Comparison of ENCODE assay signal across 8 cellular contexts in genomic region chr10:31926765-31927596, GRCh38. TPM values are rescaled to one million over a fixed set of nuclear protein-coding genes. Genes with fewer than 3 reads are reported as not detected.
DNase-seq lines count a peak whose midpoint lies in the region; ATAC-seq and TF ChIP-seq lines count a peak whose summit lies in the region.

No MANE protein-coding gene starts in this region.

- TF ChIP-seq CTCF in activated B cell treated with CpG ODN at 0.5 μM for 24 hours (IDR thresholded peaks at IDR 0.05) (no peak), hepatocyte (IDR thresholded peaks at IDR 0.05; ENCODE audit: poor library complexity) (no peak)

- peak overlapping the region; percentile 82 for H3K27ac Mint-ChIP-seq in activated B cell treated with CpG ODN at 0.5 μM for 24 hours
- H3K27ac Mint-ChIP-seq in stimulated activated effector memory CD8-positive, alpha-beta T cell treated with anti-CD3 and anti-CD28 coated beads, Interleukin-12 subunit alpha, Interleukin-12 subunit beta, amount 100 ng/mL, for 72 hours = peak overlapping the region; percentile 63

- H3K4me1 ChIP-seq in hepatocyte (ENCODE audit: insufficient read depth) = peaks cover 20% of the 10 kb centered on the region

- peaks cover 51% of the 10 kb centered on the region for H3K4me1 Mint-ChIP-seq in activated T-cell treated with anti-CD3 and anti-CD28 coated beads, Interleukin-2, amount 50 U/mL, for 4 hours (ENCODE audit: low read depth)
- H3K4me1 Mint-ChIP-seq in activated B cell treated with CpG ODN at 0.5 μM for 24 hours = peaks cover 53% of the 10 kb centered on the region
- H3K4me1 Mint-ChIP-seq in stimulated activated effector memory CD8-positive, alpha-beta T cell treated with anti-CD3 and anti-CD28 coated beads, Interleukin-12 subunit alpha, Interleukin-12 subunit beta, amount 100 ng/mL, for 72 hours = peaks cover 47% of the 10 kb centered on the region

- H3K9me3 ChIP-seq in hepatocyte (ENCODE audit: low read depth) = no peaks in the 10 kb centered on the region

- peaks cover 55% of the 10 kb centered on the region for H4K20me1 ChIP-seq in hepatocyte (ENCODE audit: insufficient read depth, poor library complexity, severe bottlenecking)

- H3K79me2 ChIP-seq in hepatocyte = peaks cover 61% of the 10 kb centered on the region

- H3K27ac ChIP-seq in hepatocyte = peak overlapping the region; percentile 99

- H3K9me2 ChIP-seq in hepatocyte (replicated peaks; ENCODE audit: insufficient read depth) = no peaks in the 10 kb centered on the region

- no peaks in the 10 kb centered on the region for H3K27me3 ChIP-seq in hepatocyte

- CTCF ChIA-PET in activated B cell treated with CpG ODN at 0.5 μM for 24 hours (lab: Charles Lee) = no interaction called here

- POLR2A ChIA-PET in activated B cell treated with CpG ODN at 0.5 μM for 24 hours (lab: Charles Lee) = interaction anchor here (0.8 to 1.2 kb wide), 2 partner anchors 14 to 65 kb away, joined by 3 to 4 read pairs; no protein-coding TSS in a partner anchor

- 16% methylated on average over 22 of the region's 22 CpGs for WGBS in hepatocyte (ENCODE audit: low lambda C conversion rate, missing lambda C conversion rate)

- H3K27me3 Mint-ChIP-seq in activated T-cell treated with anti-CD3 and anti-CD28 coated beads, Interleukin-2, amount 50 U/mL, for 4 hours (ENCODE audit: low read depth) = no peaks in the 10 kb centered on the region
- no peaks in the 10 kb centered on the region for H3K27me3 Mint-ChIP-seq in activated B cell treated with CpG ODN at 0.5 μM for 24 hours

- intact Hi-C loops in activated B cell treated with CpG ODN at 0.5 μM for 24 hours (cut with micrococcal nuclease) = loop anchor here (1.0 to 5.0 kb wide), 3 partner anchors 8 to 1580 kb away; partner anchors contain the start of genes CCDC7 and MTPAP

- peak overlapping the region; percentile 87 for H3K4me2 ChIP-seq in hepatocyte

- peak in 1 of 2 donors; percentile 4 for ATAC-seq in activated T-cell treated with anti-CD3 and anti-CD28 coated beads, Interleukin-2, amount 50 U/mL, for 4 hours
- ATAC-seq in activated B cell treated with CpG ODN at 0.5 μM for 24 hours (ENCODE audit: low read depth) (no peak), HG02970 (IDR thresholded peaks at IDR 0.05; ENCODE audit: low FRiP score, unreplicated experiment) (no peak), GM21737 (IDR thresholded peaks at IDR 0.05; ENCODE audit: unreplicated experiment) (no peak), HG02642 (IDR thresholded peaks at IDR 0.05; ENCODE audit: poor library complexity, unreplicated experiment) (no peak)
- no peak for ATAC-seq in stimulated activated effector memory CD8-positive, alpha-beta T cell treated with anti-CD3 and anti-CD28 coated beads, Interleukin-12 subunit alpha, Interleukin-12 subunit beta, amount 100 ng/mL, for 72 hours

- no peaks in the 10 kb centered on the region for H3K36me3 ChIP-seq in hepatocyte (replicated peaks; ENCODE audit: insufficient read depth, low read depth)

- peak overlapping the region; percentile 48 for H3K4me3 ChIP-seq in hepatocyte

- peaks cover 4% of the 10 kb centered on the region for H3K36me3 Mint-ChIP-seq in activated T-cell treated with anti-CD3 and anti-CD28 coated beads, Interleukin-2, amount 50 U/mL, for 4 hours (ENCODE audit: insufficient read depth)
- H3K36me3 Mint-ChIP-seq in activated B cell treated with CpG ODN at 0.5 μM for 24 hours (ENCODE audit: low read depth) = peaks cover 5% of the 10 kb centered on the region
- H3K36me3 Mint-ChIP-seq in stimulated activated effector memory CD8-positive, alpha-beta T cell treated with anti-CD3 and anti-CD28 coated beads, Interleukin-12 subunit alpha, Interleukin-12 subunit beta, amount 100 ng/mL, for 72 hours = no peaks in the 10 kb centered on the region

- peak overlapping the region; percentile 27 for H2AFZ ChIP-seq in hepatocyte

- no peak for DNase-seq in activated T-cell treated with anti-CD3 and anti-CD28 coated beads, Interleukin-2, amount 50 U/mL, for 4 hours
- DNase-seq in activated T-cell treated with anti-CD3 and anti-CD28 coated beads, Interleukin-2, amount 50 U/mL, for 1 hour = no peak
- DNase-seq in activated B cell treated with CpG ODN at 0.5 μM for 24 hours = no peak
- peak; percentile 23 for DNase-seq in hepatocyte (ENCODE audit: low spot score)
- no peak for DNase-seq in stimulated activated effector memory CD8-positive, alpha-beta T cell treated with anti-CD3 and anti-CD28 coated beads, Interleukin-12 subunit alpha, Interleukin-12 subunit beta, amount 100 ng/mL, for 72 hours (ENCODE audit: low spot score in 2 of 2)

- H3K9me3 Mint-ChIP-seq in activated T-cell treated with anti-CD3 and anti-CD28 coated beads, Interleukin-2, amount 50 U/mL, for 4 hours = no peaks in the 10 kb centered on the region
- no peaks in the 10 kb centered on the region for H3K9me3 Mint-ChIP-seq in activated B cell treated with CpG ODN at 0.5 μM for 24 hours
- no peaks in the 10 kb centered on the region for H3K9me3 Mint-ChIP-seq in stimulated activated effector memory CD8-positive, alpha-beta T cell treated with anti-CD3 and anti-CD28 coated beads, Interleukin-12 subunit alpha, Interleukin-12 subunit beta, amount 100 ng/mL, for 72 hours

- H3K4me3 Mint-ChIP-seq in activated T-cell treated with anti-CD3 and anti-CD28 coated beads, Interleukin-2, amount 50 U/mL, for 4 hours = peak overlapping the region; percentile 89
- peak overlapping the region; percentile 91 for H3K4me3 Mint-ChIP-seq in activated B cell treated with CpG ODN at 0.5 μM for 24 hours
- peak overlapping the region; percentile 83 for H3K4me3 Mint-ChIP-seq in stimulated activated effector memory CD8-positive, alpha-beta T cell treated with anti-CD3 and anti-CD28 coated beads, Interleukin-12 subunit alpha, Interleukin-12 subunit beta, amount 100 ng/mL, for 72 hours

RNA-seq across cellular contexts. Expression of gene ARHGAP12, which starts 1.6 kb away (rescaled TPM):
- total RNA-seq in activated T-cell treated with anti-CD3 and anti-CD28 coated beads, Interleukin-2, amount 50 U/mL, for 4 hours = 1 to 10 TPM; 3.3 to 4.2 (median 3.9) TPM
- total RNA-seq in activated B cell treated with CpG ODN at 0.5 μM for 24 hours = 23.2 and 27.3 TPM in 2 replicates
- total RNA-seq in hepatocyte = 55.6 and 56.8 TPM in 2 replicates
- 14.9 and 16.4 TPM in 2 replicates for polyA plus RNA-seq in hepatocyte
